Comparison of ENCODE assay signal across 25 cellular contexts in the genomic region with DNA sequence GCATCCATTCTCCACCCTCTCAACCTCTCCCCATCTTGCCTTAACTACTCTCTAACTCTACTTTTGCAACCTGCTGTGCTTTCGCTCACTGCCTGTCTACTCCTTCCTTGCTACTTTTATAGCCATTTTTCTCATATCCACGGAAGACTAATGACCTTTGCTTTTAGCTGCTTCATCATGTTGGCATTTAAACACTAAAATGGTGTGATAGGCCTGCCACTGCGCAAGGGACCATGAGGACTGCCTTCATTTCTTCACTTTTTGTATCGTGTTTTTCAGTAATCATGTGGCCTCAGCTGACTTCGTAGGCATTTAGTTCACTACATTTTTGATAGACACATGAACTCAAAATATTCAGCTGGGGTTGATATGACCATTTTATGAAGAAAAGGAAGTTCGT.
"Had no signal": no experiment of that assay in that cellular context is flagged by ENCODE, and none has a peak within 500 bp of the region (broad histone marks: within the 10 kb centered on the region; RNA-seq: fewer than 3 reads in every experiment).

No MANE protein-coding gene starts in this region.

- H3K27me3 ChIP-seq: esophagus muscularis mucosa, left lung, ovary, stomach, testis, tibial artery, upper lobe of left lung had no signal

- H3K4me3 Mint-ChIP-seq: endodermal cell, natural killer cell, neural crest cell had no signal

- H3K27ac ChIP-seq: esophagus muscularis mucosa, left lung, ovary, psoas muscle, skin epidermis, stomach, testis, tibial artery, upper lobe of left lung had no signal

- H3K4me1 Mint-ChIP-seq: endodermal cell, natural killer cell had no signal

- DNase-seq: caudate nucleus; effector CD8-positive, alpha-beta T cell; endodermal cell; kidney; left lung; mammary epithelial cell; mesendoderm; natural killer cell; occipital lobe; ovary; posterior cingulate gyrus; psoas muscle; right cardiac atrium; stimulated activated CD4-positive, alpha-beta T cell treated with anti-CD3 and anti-CD28 coated beads, Interleukin-12 subunit alpha, Interleukin-12 subunit beta, amount 100 ng/mL, for 4 hours; stimulated activated CD4-positive, alpha-beta T cell treated with anti-CD3 and anti-CD28 coated beads, Interleukin-1b, Interleukin-23, amount 100 ng/mL, for 48 hours; stimulated activated CD4-positive, alpha-beta T cell treated with anti-CD3 and anti-CD28 coated beads, Interleukin-4, amount 100 ng/mL, for 1 hour; stimulated activated CD8-positive, alpha-beta memory T cell treated with anti-CD3 and anti-CD28 coated beads, Interleukin-4, amount 100 ng/mL, for 48 hours; stimulated activated naive CD4-positive, alpha-beta T cell treated with Interleukin-2 at 50 U/mL for 16 hours; stomach; testis; tibial artery; upper lobe of left lung had no signal

- ATAC-seq: natural killer cell, psoas muscle, right cardiac atrium had no signal

- H3K36me3 Mint-ChIP-seq: natural killer cell had no signal

- H3K36me3 ChIP-seq: esophagus muscularis mucosa, left lung, ovary, stomach, tibial artery, upper lobe of left lung had no signal

- H3K9me3 Mint-ChIP-seq: natural killer cell had no signal

- H3K4me3 ChIP-seq: esophagus muscularis mucosa, left lung, ovary, psoas muscle, skin epidermis, stomach, testis, tibial artery, upper lobe of left lung had no signal

- H3K4me1 ChIP-seq: esophagus muscularis mucosa, psoas muscle, stomach, testis, tibial artery had no signal

- H3K27ac Mint-ChIP-seq: endodermal cell, natural killer cell had no signal

- H3K9me3 ChIP-seq: esophagus muscularis mucosa, left lung, ovary, psoas muscle, stomach, testis, tibial artery, upper lobe of left lung had no signal
